ENCODE assay signal across 1 cellular context in the genomic region with DNA sequence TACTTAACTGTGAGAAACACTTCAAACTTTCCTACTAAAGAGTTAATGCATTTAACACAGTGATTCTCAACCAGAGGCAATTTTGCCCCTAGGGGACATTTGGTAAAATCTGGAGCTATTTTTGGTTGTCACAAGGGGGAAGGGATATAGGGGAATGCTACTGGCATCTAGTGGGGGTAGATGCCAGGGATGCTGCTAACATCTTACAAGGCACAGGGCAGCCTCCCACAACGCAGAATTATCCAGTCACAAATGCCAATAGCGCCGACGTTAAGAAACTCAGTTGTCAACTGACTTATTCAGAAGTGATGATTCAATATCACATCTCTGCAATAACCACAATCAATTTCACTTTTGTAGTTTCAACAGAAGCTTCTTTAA.
A peak's percentile ranks its signal among the peaks of the same experiment; 100 is the strongest.
TF ChIP-seq lines count a peak whose summit lies in the region.

No MANE protein-coding gene starts in this region.

TF ChIP-seq in HepG2, 621 proteins besides CTCF, POLR2A, EP300 and RAD21:
- TF ChIP-seq RBAK (CRISPR knock-in tag; IDR thresholded peaks at IDR 0.05), result no peak
- TF ChIP-seq ZNF652 (CRISPR knock-in tag; IDR thresholded peaks at IDR 0.05; ENCODE audit: borderline replicate concordance, low read depth), result 0 out of 2 replicates have a peak, but pooled peaks have one; percentile 34
- TF ChIP-seq ZNF558 (CRISPR knock-in tag; IDR thresholded peaks at IDR 0.05; ENCODE audit: borderline replicate concordance), result no peak
- no peak for TF ChIP-seq ZNF646 (CRISPR knock-in tag; IDR thresholded peaks at IDR 0.05)
- TF ChIP-seq ATF6 (CRISPR knock-in tag; conservative IDR thresholded peaks at IDR 0.05), result no peak
